23 cellular contexts compared by ENCODE assay signal in genomic region chr4:70833701-70834100, GRCh38. TPM values are rescaled to one million over a fixed set of nuclear protein-coding genes. Genes with fewer than 3 reads are reported as not detected.
DNase-seq lines count a peak whose midpoint lies in the region; ATAC-seq and TF ChIP-seq lines count a peak whose summit lies in the region.
"Had no signal": no experiment of that assay in that cellular context is flagged by ENCODE, and none has a peak within 500 bp of the region (broad histone marks: within the 10 kb centered on the region; RNA-seq: fewer than 3 reads in every experiment).

No MANE protein-coding gene starts in this region.

- no peaks in the 10 kb centered on the region for H3K9me3 ChIP-seq in GM23248 (ENCODE audit: low read depth)
- H3K9me3 ChIP-seq: BE2C, HAP-1, Peyer's patch, SJSA1 had no signal

- peaks cover 4% of the 10 kb centered on the region; the same call in 1 of the 2 replicates for H3F3A ChIP-seq in GM23248 (ENCODE audit: insufficient read depth)

- H3K4me1 ChIP-seq in GM23248 (ENCODE audit: insufficient read depth): peaks cover 14% of the 10 kb centered on the region
- H3K4me1 ChIP-seq: BE2C, SJSA1 had no signal

- no peaks in the 10 kb centered on the region; the same call in 1 of the 2 replicates for H4K20me1 ChIP-seq in GM23248 (ENCODE audit: insufficient read depth)

- intact Hi-C loops in left colon (cut with DNase I, micrococcal nuclease): loop anchor here in 1 of 2 donors (10.0 kb wide), 1 partner anchor 129 kb away; no protein-coding TSS in a partner anchor

- no peak overlapping the region for H3K9ac ChIP-seq in GM23248

- H3K27ac ChIP-seq in GM23248: no peak overlapping the region
- H3K27ac ChIP-seq: HL-60, Peyer's patch, SJSA1 had no signal

- peaks cover 50% of the 10 kb centered on the region for H3K36me3 ChIP-seq in GM23248 (ENCODE audit: low read depth)

- no peaks in the 10 kb centered on the region for H3K9me2 ChIP-seq in GM23248 (ENCODE audit: insufficient read depth)

- DNase-seq in AG10803 (ENCODE audit: low read depth): peak; percentile 34
- DNase-seq in GM23248: peak; percentile 33
- DNase-seq in astrocyte of the hippocampus (ENCODE audit: low read depth, low spot score): peak; percentile 47
- no peak for DNase-seq in left colon
- DNase-seq in ureter (ENCODE audit: low spot score): no peak
- no peak for DNase-seq in NCI-H1694 treated with DMSO at 0.1 percent for 48 hours (lab: John Stamatoyannopoulos, UW)
- DNase-seq in midbrain (lab: John Stamatoyannopoulos, UW): no peak
- DNase-seq in SIG-M5 treated with dmso at 0.1 percent for 504 hours (lab: John Stamatoyannopoulos, UW; ENCODE audit: unreplicated experiment): no peak
- DNase-seq: BE2C, DMS53, KBM-7, NCI-H1092 treated with DMSO at 0.1 percent for 48 hours, NCI-H146, NCI-H2029 treated with DMSO at 0.1 percent for 48 hours, NCI-H345, NCI-H524, NCI-H774, Peyer's patch had no signal

- in situ Hi-C loops in GM23248 (cut with MboI): no loop called here

- H2AFZ ChIP-seq in GM23248: no peak overlapping the region
- H2AFZ ChIP-seq: GM23338 had no signal

- ATAC-seq in left colon: peak; percentile 20
- ATAC-seq: GM23338, HepG2 had no signal

- H3K4me2 ChIP-seq in GM23248 (ENCODE audit: unreplicated experiment): no peak overlapping the region
- H3K4me2 ChIP-seq: GM23338 had no signal

- no peak overlapping the region for H3K4me3 ChIP-seq in AG10803 (ENCODE audit: low read length)
- H3K4me3 ChIP-seq in GM23248: no peak overlapping the region
- H3K4me3 ChIP-seq: GM23338, HAP-1, Peyer's patch, SJSA1 had no signal

- TF ChIP-seq CTCF in AG10803 (conservative IDR thresholded peaks at IDR 0.05; ENCODE audit: low read length): no peak

- peaks cover 100% of the 10 kb centered on the region for H3K79me2 ChIP-seq in GM23248 (ENCODE audit: insufficient read depth)

- WGBS in GM23248 (ENCODE audit: low coverage in 1 of 2, low lambda C conversion rate in 2 of 2, missing lambda C conversion rate in 2 of 2), 2 experiments: 92 to 99% methylated on average over 2 of the region's 2 CpGs

- H3K27me3 ChIP-seq in GM23248 (replicated peaks; ENCODE audit: insufficient read depth): no peaks in the 10 kb centered on the region
- H3K27me3 ChIP-seq: BE2C, Peyer's patch, SJSA1 had no signal

RNA-seq across cellular contexts. Expression of gene GRSF1, which starts 6.0 kb away (rescaled TPM):
- 118 and 147 TPM in 2 replicates for total RNA-seq in GM23248 (2014; rRNA removed; shearing (Covaris generic))
- polyA plus RNA-seq in GM23248 (2016; fragmentation: Nextera tagmentation; extraction: Ambion mirVana): 103 and 113 TPM in 2 replicates
- total RNA-seq in left colon: 10 to 100 TPM; 79.3 to 86.0 TPM
- 72.4 TPM for total RNA-seq in ureter

Comparison
In these comparisons a context has a peak if more than half of its experiments do, and no peak if none do; other contexts are left out.
1. DNase-seq: peak in AG10803 (single experiment), GM23248 (single experiment) and astrocyte of the hippocampus (single experiment); none in left colon (0 of 2), ureter (single experiment), NCI-H1694 treated with DMSO at 0.1 percent for 48 hours (single experiment), midbrain (single experiment) and SIG-M5 treated with dmso at 0.1 percent for 504 hours (single experiment).